Comparison of ENCODE assay signal across 8 cellular contexts in the genomic region with DNA sequence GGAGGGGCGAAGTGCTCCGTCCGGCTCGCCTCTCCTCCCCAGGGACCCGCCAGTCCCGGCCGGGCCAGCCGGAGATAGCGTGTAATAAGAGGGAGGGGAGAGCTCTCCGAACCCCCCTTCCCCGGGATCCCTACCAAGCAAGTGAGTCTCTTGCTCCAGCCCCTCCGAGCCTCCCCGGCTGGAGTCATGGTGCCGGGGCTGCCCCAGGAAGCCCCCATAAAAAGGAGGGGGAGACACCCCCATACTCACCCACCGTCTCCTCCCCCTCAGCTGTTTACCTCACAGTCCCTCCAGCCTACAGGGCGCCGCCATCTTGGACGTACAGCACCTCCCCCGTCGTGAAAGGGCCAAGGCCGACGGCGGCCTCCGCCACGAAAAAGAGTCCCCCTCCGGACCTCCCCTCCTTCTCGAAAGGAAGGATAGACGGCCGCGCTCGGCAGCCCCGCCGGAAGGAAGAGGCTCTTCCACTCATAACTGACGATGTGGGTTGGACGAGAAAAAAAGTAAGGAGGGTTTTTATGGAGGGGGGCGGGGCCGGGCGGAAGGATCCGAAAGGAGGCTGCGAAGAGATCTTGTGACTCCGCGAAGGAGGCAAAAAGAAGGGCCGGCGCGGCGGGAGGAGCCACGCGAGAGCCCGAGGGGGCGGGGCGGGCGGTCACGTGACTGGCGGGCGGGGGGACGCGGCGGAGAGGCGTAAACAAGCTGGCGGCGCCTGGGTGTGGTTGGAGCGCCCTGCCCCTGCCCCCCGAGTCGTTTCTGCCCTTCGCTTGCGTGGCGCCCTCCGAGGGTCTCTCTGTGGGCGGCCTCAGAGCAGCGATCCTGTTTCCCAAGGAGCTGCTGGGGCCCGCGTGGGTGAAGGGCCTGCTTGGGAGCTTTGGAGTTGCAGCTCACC. TPM values are rescaled to one million over a fixed set of nuclear protein-coding genes. Genes with fewer than 3 reads are reported as not detected.
A peak's percentile ranks its signal among the peaks of the same experiment; 100 is the strongest.
DNase-seq lines count a peak whose midpoint lies in the region; FAIRE-seq and TF ChIP-seq lines count a peak whose summit lies in the region.

A gene (minus strand): TSS at position 323 of the 892 bp plus-strand sequence. CDS start 15,744 bp downstream, outside the sequence.

- peak within 1 kb of the TSS; percentile 100 for H3K27ac Mint-ChIP-seq in nephron progenitor cell
- peak within 1 kb of the TSS; percentile 98 for H3K27ac Mint-ChIP-seq in stimulated activated naive CD8-positive, alpha-beta T cell treated with anti-CD3 and anti-CD28 coated beads, Interleukin-15, Interleukin-2, amounts not matched to agents 100 ng/mL and 50 ng/mL, for 24 hours

- no peaks in the 10 kb centered on the region for H3K9me3 Mint-ChIP-seq in nephron progenitor cell
- no peaks in the 10 kb centered on the region for H3K9me3 Mint-ChIP-seq in stimulated activated naive CD8-positive, alpha-beta T cell treated with anti-CD3 and anti-CD28 coated beads, Interleukin-15, Interleukin-2, amounts not matched to agents 100 ng/mL and 50 ng/mL, for 24 hours

- peak; percentile 69 for TF ChIP-seq POLR2A in H54 (IDR thresholded peaks at IDR 0.05; ENCODE audit: low read depth, low read length)

- TF ChIP-seq CTCF in nephron progenitor cell (IDR thresholded peaks at IDR 0.05): no peak

- H3K27me3 ChIP-seq in MG63: no peaks in the 10 kb centered on the region

- H3K27me3 Mint-ChIP-seq in nephron progenitor cell (ENCODE audit: low read depth, poor library complexity): peaks cover 3% of the 10 kb centered on the region
- H3K27me3 Mint-ChIP-seq in stimulated activated naive CD8-positive, alpha-beta T cell treated with anti-CD3 and anti-CD28 coated beads, Interleukin-15, Interleukin-2, amounts not matched to agents 100 ng/mL and 50 ng/mL, for 24 hours: no peaks in the 10 kb centered on the region

- H3K36me3 Mint-ChIP-seq in nephron progenitor cell (ENCODE audit: low read depth): no peaks in the 10 kb centered on the region
- H3K36me3 Mint-ChIP-seq in stimulated activated naive CD8-positive, alpha-beta T cell treated with anti-CD3 and anti-CD28 coated beads, Interleukin-15, Interleukin-2, amounts not matched to agents 100 ng/mL and 50 ng/mL, for 24 hours (ENCODE audit: low read depth): no peaks in the 10 kb centered on the region

- peak; percentile 15 for FAIRE-seq in H54 (lab: Jason Lieb, UNC)

- H3K4me3 ChIP-seq in MG63: peak within 1 kb of the TSS; percentile 99

- H3K9me3 ChIP-seq in MG63: no peaks in the 10 kb centered on the region

- peak; percentile 78 for DNase-seq in DMS53 treated with DMSO at 0.1 percent for 48 hours (lab: John Stamatoyannopoulos, UW; ENCODE audit: unreplicated experiment)
- peak; percentile 88 for DNase-seq in H54 (ENCODE audit: insufficient read length, low spot score)
- peak; percentile 96 for DNase-seq in MG63
- peak; percentile 56 for DNase-seq in SHP77 treated with DMSO at 0.1 percent for 48 hours (lab: John Stamatoyannopoulos, UW)
- DNase-seq in activated effector memory CD4-positive, alpha-beta T cell treated with anti-CD3 and anti-CD28 coated beads, Interleukin-2, amount 50 U/mL, for 16 hours: peak; percentile 99
- DNase-seq in fibroblast of the conjunctiva (ENCODE audit: low read depth): peak; percentile 88
- peak; percentile 99 for DNase-seq in nephron progenitor cell

- H3K36me3 ChIP-seq in MG63: peaks cover 2% of the 10 kb centered on the region; the same call in 1 of the 2 replicates

- peak within 1 kb of the TSS; percentile 98 for H3K4me3 Mint-ChIP-seq in nephron progenitor cell
- peak within 1 kb of the TSS; percentile 92 for H3K4me3 Mint-ChIP-seq in stimulated activated naive CD8-positive, alpha-beta T cell treated with anti-CD3 and anti-CD28 coated beads, Interleukin-15, Interleukin-2, amounts not matched to agents 100 ng/mL and 50 ng/mL, for 24 hours

- H3K4me1 Mint-ChIP-seq in nephron progenitor cell: peaks cover 68% of the 10 kb centered on the region
- H3K4me1 Mint-ChIP-seq in stimulated activated naive CD8-positive, alpha-beta T cell treated with anti-CD3 and anti-CD28 coated beads, Interleukin-15, Interleukin-2, amounts not matched to agents 100 ng/mL and 50 ng/mL, for 24 hours (ENCODE audit: low read depth): peaks cover 26% of the 10 kb centered on the region

RNA-seq across cellular contexts. Expression of the gene that starts here (rescaled TPM):
- total RNA-seq in MG63 (2014; rRNA removed; shearing (Covaris generic); ENCODE audit: low replicate concordance): 6.5 and 15.3 TPM in 2 replicates

Comparison
In these comparisons a context has a peak if more than half of its experiments do, and no peak if none do; other contexts are left out.
1. Peak in every context shown above with its lines: DNase-seq and H3K4me3 ChIP-seq.